12 cellular contexts compared by ENCODE assay signal in the genomic region with DNA sequence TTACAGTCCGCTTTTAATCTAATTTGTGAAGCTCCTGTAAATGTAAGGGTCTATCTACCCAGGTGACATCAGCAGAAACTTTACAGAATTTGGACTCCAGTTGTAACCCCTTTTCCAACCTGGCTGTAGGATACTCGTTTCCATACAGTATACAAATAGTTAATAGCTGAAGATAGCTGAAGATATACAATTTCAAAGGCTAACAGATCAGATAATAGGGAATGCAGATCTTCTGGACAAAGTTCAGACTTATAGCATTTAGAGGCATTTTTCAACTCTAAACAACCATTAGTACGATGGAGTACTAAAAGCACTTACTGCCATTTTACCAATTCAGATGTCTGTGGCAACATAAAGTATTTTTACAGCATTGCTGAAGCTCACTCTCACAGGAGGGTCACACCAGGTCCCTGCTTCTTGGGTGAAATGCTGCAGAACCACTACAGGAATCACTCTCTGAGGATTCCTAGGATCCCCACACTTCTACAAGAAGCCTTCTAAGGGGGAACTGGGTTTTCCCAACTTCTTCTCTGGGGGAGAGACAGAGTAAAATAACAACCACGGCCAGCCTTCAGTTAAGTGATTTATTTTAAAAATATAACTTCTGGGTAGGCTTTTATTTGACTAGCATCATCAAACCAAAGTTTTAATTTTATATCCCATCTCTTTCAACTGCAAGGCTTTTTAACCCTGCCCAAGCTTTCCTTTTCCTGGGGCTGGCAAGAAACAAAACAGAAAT. TPM values are rescaled to one million over a fixed set of nuclear protein-coding genes. Genes with fewer than 3 reads are reported as not detected.
A peak's percentile ranks its signal among the peaks of the same experiment; 100 is the strongest.
DNase-seq lines count a peak whose midpoint lies in the region; ATAC-seq, FAIRE-seq and TF ChIP-seq lines count a peak whose summit lies in the region.
"Had no signal": no experiment of that assay in that cellular context is flagged by ENCODE, and none has a peak within 500 bp of the region (broad histone marks: within the 10 kb centered on the region; RNA-seq: fewer than 3 reads in every experiment).

No MANE protein-coding gene starts in this region.

- peaks cover 12 to 26% of the 10 kb centered on the region in 2 experiments; a peak in 3 of 5 replicates for H3K4me1 ChIP-seq in K562 (replicated peaks in 1 of 2; ENCODE audit: control insufficient read depth in 2 of 2, insufficient read depth in 2 of 2, low read length in 2 of 2)
- H3K4me1 ChIP-seq in naive thymus-derived CD4-positive, alpha-beta T cell (ENCODE audit: control insufficient read depth in 2 of 2, insufficient read depth in 2 of 2, low read length in 2 of 2): peaks cover 40 to 59% of the 10 kb centered on the region in 2 donors

- H3K4me2 ChIP-seq in K562 (ENCODE audit: insufficient read depth, low read length): no peak overlapping the region; the same call in 1 of the 2 replicates

- no TSS peak for BruUV-seq in K562 (replicated peaks; lab: Mats Ljungman, UMichigan)

- in situ Hi-C loops in K562 (cut with MboI): no loop called here

- no peaks in the 10 kb centered on the region for H3K9me1 ChIP-seq in K562 (ENCODE audit: control insufficient read depth, insufficient read depth, low read length)

- no peak for TF ChIP-seq CTCF in K562 (IDR thresholded peaks at IDR 0.05 in 2 of 3, conservative IDR thresholded peaks at IDR 0.05 in 1 of 3; ENCODE audit: insufficient read depth in 2 of 3, low read depth in 1 of 3, low read length in 3 of 3)

- no peaks in the 10 kb centered on the region for H3K9me3 Mint-ChIP-seq in stimulated activated naive CD8-positive, alpha-beta T cell treated with anti-CD3 and anti-CD28 coated beads, Interleukin-15, amount 100 ng/mL, for 72 hours
- peaks cover 0 to 3% (median 0%) of the 10 kb centered on the region in 11 donors for H3K9me3 Mint-ChIP-seq in naive thymus-derived CD4-positive, alpha-beta T cell

- FAIRE-seq in K562 (lab: Jason Lieb, UNC): no peak

- H3K36me3 ChIP-seq in K562 (ENCODE audit: control insufficient read depth, insufficient read depth, low read length): peaks cover 50% of the 10 kb centered on the region
- peaks cover under 1 to 37% (median 5%) of the 10 kb centered on the region in 3 experiments for H3K36me3 ChIP-seq in naive thymus-derived CD4-positive, alpha-beta T cell (ENCODE audit: control insufficient read depth in 2 of 3, insufficient read depth in 3 of 3, low read length in 3 of 3)

- no peak for TF ChIP-seq POLR2A in K562 (conservative IDR thresholded peaks at IDR 0.05)

- H3K27ac Mint-ChIP-seq in stimulated activated naive CD8-positive, alpha-beta T cell treated with anti-CD3 and anti-CD28 coated beads, Interleukin-15, amount 100 ng/mL, for 72 hours: peak overlapping the region in 1 of 2 donors; percentile 29
- peak overlapping the region in 8 of 9 donors; percentile 53 to 87 (median 72) for H3K27ac Mint-ChIP-seq in naive thymus-derived CD4-positive, alpha-beta T cell

- no peak overlapping the region for H3K4me3 ChIP-seq in K562
- peak overlapping the region; percentile 27 for H3K4me3 ChIP-seq in naive thymus-derived CD4-positive, alpha-beta T cell (ENCODE audit: low read length)
- H3K4me3 ChIP-seq: thyroid gland had no signal

- no peaks in the 10 kb centered on the region for H3K27me3 Mint-ChIP-seq in stimulated activated naive CD8-positive, alpha-beta T cell treated with anti-CD3 and anti-CD28 coated beads, Interleukin-15, amount 100 ng/mL, for 72 hours
- H3K27me3 Mint-ChIP-seq in naive thymus-derived CD4-positive, alpha-beta T cell: no peaks in the 10 kb centered on the region

- no peak for DNase-seq in stimulated activated naive CD8-positive, alpha-beta T cell treated with anti-CD3 and anti-CD28 coated beads, Interleukin-15, amount 100 ng/mL, for 72 hours
- DNase-seq in stimulated activated naive CD8-positive, alpha-beta T cell treated with anti-CD3 and anti-CD28 coated beads, Interleukin-15, Interleukin-2, amounts not matched to agents 100 U/mL and 50 U/mL, for 24 hours: no peak
- DNase-seq in K562 (ENCODE audit: extremely low read depth in 1 of 4, low spot score in 3 of 4) (no peak), Kasumi-1 (lab: John Stamatoyannopoulos, UW) (no peak)
- no peak for DNase-seq in naive thymus-derived CD4-positive, alpha-beta T cell
- DNase-seq in stimulated activated CD4-positive, alpha-beta T cell treated with anti-CD3 and anti-CD28 coated beads, Interleukin-1b, Interleukin-23, amount 100 ng/mL, for 48 hours: no peak
- no peak for DNase-seq in activated CD4-positive, alpha-beta T cell treated with anti-CD3 and anti-CD28 coated beads for 4 hours
- DNase-seq: activated effector memory CD4-positive, alpha-beta T cell treated with Interleukin-2 at 50 U/mL for 16 hours; DMS79; SHP77 treated with DMSO at 0.1 percent for 48 hours had no signal

- H4K20me1 ChIP-seq in K562 (replicated peaks; ENCODE audit: control insufficient read depth, insufficient read depth, low read length): peaks cover 5% of the 10 kb centered on the region; the same call in 1 of the 2 replicates

- no peak overlapping the region for H3K9ac ChIP-seq in K562 (ENCODE audit: insufficient read depth in 1 of 2, low read depth in 2 of 2, low read length in 2 of 2)

- intact Hi-C loops in K562 (cut with micrococcal nuclease): no loop called here
- intact Hi-C loops in naive thymus-derived CD4-positive, alpha-beta T cell (cut with micrococcal nuclease): loop anchor here (1.0 to 5.0 kb wide), 3 partner anchors 9 to 1073 kb away; a partner anchor contains a TSS

- TF ChIP-seq RAD21 in K562 (CRISPR knock-in tag; conservative IDR thresholded peaks at IDR 0.05 in 1 of 2, IDR thresholded peaks at IDR 0.05 in 1 of 2): no peak

- POLR2A ChIA-PET in K562 (lab: Yijun Ruan, JAX): interaction anchor here (0.9 to 3.0 kb wide), 4 partner anchors 8 to 22 kb away, joined by 4 to 24 read pairs (median 8); a partner anchor contains a TSS
- POLR2A ChIA-PET in naive thymus-derived CD4-positive, alpha-beta T cell (lab: Charles Lee): interaction anchor here (0.8 to 3.7 kb wide), 6 partner anchors 8 to 136 kb away, joined by 3 to 26 read pairs (median 8); a partner anchor contains a TSS

- no peak overlapping the region for H2AFZ ChIP-seq in K562 (ENCODE audit: low read depth, low read length)

- no peaks in the 10 kb centered on the region for H3K27me3 ChIP-seq in K562 (ENCODE audit: control insufficient read depth in 2 of 2, insufficient read depth in 2 of 2, low read length in 2 of 2)
- no peaks in the 10 kb centered on the region for H3K27me3 ChIP-seq in naive thymus-derived CD4-positive, alpha-beta T cell (ENCODE audit: control insufficient read depth in 2 of 2, insufficient read depth in 2 of 2, low read length in 2 of 2)
- H3K27me3 ChIP-seq: thyroid gland had no signal

- CTCF ChIA-PET in K562 (lab: Yijun Ruan, JAX; ENCODE audit: low intra/inter-chr PET ratio): no interaction called here
- CTCF ChIA-PET in naive thymus-derived CD4-positive, alpha-beta T cell (lab: Charles Lee): interaction anchor here (0.6 to 2.3 kb wide), 4 partner anchors 9 to 127 kb away, joined by 3 to 17 read pairs (median 5); no protein-coding TSS in a partner anchor

- no peak for TF ChIP-seq EP300 in K562 (IDR thresholded peaks at IDR 0.05; ENCODE audit: low read length)

- no peak overlapping the region for H3K27ac ChIP-seq in K562 (ENCODE audit: extremely low read depth, low read depth, low read length)
- H3K27ac ChIP-seq in naive thymus-derived CD4-positive, alpha-beta T cell (ENCODE audit: low read depth, low read length): no peak overlapping the region

- no peaks in the 10 kb centered on the region for H3K9me3 ChIP-seq in K562 (replicated peaks; ENCODE audit: control insufficient read depth, insufficient read depth, low read depth, low read length)
- no peaks in the 10 kb centered on the region for H3K9me3 ChIP-seq in naive thymus-derived CD4-positive, alpha-beta T cell (ENCODE audit: control insufficient read depth in 2 of 3, low read length in 3 of 3)
- H3K9me3 ChIP-seq: thyroid gland had no signal

- H3K79me2 ChIP-seq in K562 (ENCODE audit: control insufficient read depth, insufficient read depth, low read length): peaks cover 59% of the 10 kb centered on the region

- peaks cover 79% of the 10 kb centered on the region for H3K4me1 Mint-ChIP-seq in stimulated activated naive CD8-positive, alpha-beta T cell treated with anti-CD3 and anti-CD28 coated beads, Interleukin-15, amount 100 ng/mL, for 72 hours
- H3K4me1 Mint-ChIP-seq in naive thymus-derived CD4-positive, alpha-beta T cell: peaks cover 57 to 85% (median 83%) of the 10 kb centered on the region in 7 donors

- H3K36me3 Mint-ChIP-seq in naive thymus-derived CD4-positive, alpha-beta T cell: peaks cover 3 to 25% (median 13%) of the 10 kb centered on the region in 5 donors

- H3K4me3 Mint-ChIP-seq in stimulated activated naive CD8-positive, alpha-beta T cell treated with anti-CD3 and anti-CD28 coated beads, Interleukin-15, amount 100 ng/mL, for 72 hours: peak overlapping the region; percentile 42 to 59
- H3K4me3 Mint-ChIP-seq in naive thymus-derived CD4-positive, alpha-beta T cell: peak overlapping the region; percentile 35 to 95 (median 64)

- WGBS in K562 (ENCODE audit: insufficient coverage, low coverage, missing lambda C conversion rate): 49% methylated on average over 4 of the region's 4 CpGs

- no peak for ATAC-seq in stimulated activated naive CD8-positive, alpha-beta T cell treated with anti-CD3 and anti-CD28 coated beads, Interleukin-15, amount 100 ng/mL, for 72 hours
- no peak for ATAC-seq in stimulated activated naive CD8-positive, alpha-beta T cell treated with anti-CD3 and anti-CD28 coated beads, Interleukin-15, Interleukin-2, amounts not matched to agents 100 U/mL and 50 U/mL, for 24 hours
- ATAC-seq in K562 (no peak), HG02870 (IDR thresholded peaks at IDR 0.05; ENCODE audit: unreplicated experiment) (no peak)
- ATAC-seq in naive thymus-derived CD4-positive, alpha-beta T cell: no peak

RNA-seq across cellular contexts. Expression of a gene that starts 2.9 kb away (rescaled TPM):
- 10.2 and 22.1 TPM in 2 replicates for total RNA-seq in K562 (2011; cell fraction: chromatin; rRNA removed; ENCODE audit: low replicate concordance)
- total RNA-seq in K562 (2011; cell fraction: nucleolus; rRNA removed): 8.3 and 9.2 TPM in 2 replicates
- 13.8 and 21.1 TPM in 2 replicates for total RNA-seq in K562 (2011; cell fraction: nucleoplasm; rRNA removed)
- total RNA-seq in K562 (2014; rRNA removed): 17.8 and 19.3 TPM in 2 replicates
- 25.9 and 26.2 TPM in 2 replicates for total RNA-seq in K562 (2014; rRNA removed; fragmentation: Illumina TruSeq; extraction: Trizol)
- total RNA-seq in K562 (2015; rRNA removed; fragmentation: Illumina TruSeq; extraction: Trizol): 26.2 and 26.8 TPM in 2 replicates
- 24.6 and 25.7 TPM in 2 replicates for total RNA-seq in K562 (2021)
- polyA plus RNA-seq in K562 (2011; rRNA removed): 18.2 and 22.1 TPM in 2 replicates
- polyA plus RNA-seq in K562 (2011; cell fraction: cytosol; rRNA removed): 14.7 and 15.8 TPM in 2 replicates
- 25.7 and 26.0 TPM in 2 replicates for polyA plus RNA-seq in K562 (2011; cell fraction: nucleus; rRNA removed)
- 21.9 and 25.5 TPM in 2 replicates for polyA plus RNA-seq in K562 (2012)
- 28.3 and 33.4 TPM in 2 replicates for polyA plus RNA-seq in K562 (2014; fragmentation: Illumina TruSeq; extraction: Trizol)
- polyA plus RNA-seq in K562 (2014; fragmentation: Nextera tagmentation; extraction: Ambion mirVana): 1 to 10 TPM; 9.5 to 9.8 TPM
- polyA plus RNA-seq in K562 (2014; rRNA removed): 12.3 and 15.5 TPM in 2 replicates
- 31.2 and 40.2 TPM in 2 replicates for polyA minus RNA-seq in K562 (2011; rRNA and poly(A)+ RNA removed)
- 18.1 and 19.2 TPM in 2 replicates for polyA minus RNA-seq in K562 (2011; cell fraction: cytosol; rRNA and poly(A)+ RNA removed)
- 14.0 and 18.0 TPM in 2 replicates for polyA minus RNA-seq in K562 (2011; cell fraction: nucleus; rRNA and poly(A)+ RNA removed)
- total RNA-seq in naive thymus-derived CD4-positive, alpha-beta T cell: 10 to 100 TPM; 43.2 to 81.9 (median 46.3) TPM
- polyA plus RNA-seq in naive thymus-derived CD4-positive, alpha-beta T cell: 10 to 100 TPM; 47.6 to 51.2 TPM

RNA-seq across cellular contexts. Expression of a gene that starts 21.9 kb away (rescaled TPM):
- total RNA-seq in K562 (2011; cell fraction: chromatin; rRNA removed; ENCODE audit: low replicate concordance): 786 and 1,134 TPM in 2 replicates
- total RNA-seq in K562 (2011; cell fraction: nucleolus; rRNA removed): 478 and 544 TPM in 2 replicates
- total RNA-seq in K562 (2011; cell fraction: nucleoplasm; rRNA removed): 429 and 506 TPM in 2 replicates
- total RNA-seq in K562 (2014; rRNA removed) (434 and 460 TPM in 2 replicates), K562 (2014; rRNA removed; fragmentation: Illumina TruSeq; extraction: Trizol) (485 and 507 TPM in 2 replicates), K562 (2015; rRNA removed; fragmentation: Illumina TruSeq; extraction: Trizol) (538 and 559 TPM in 2 replicates), K562 (2021) (384 and 442 TPM in 2 replicates)
- polyA plus RNA-seq in K562 (2011; rRNA removed) (318 and 470 TPM in 2 replicates), K562 (2014; fragmentation: Illumina TruSeq; extraction: Trizol) (380 and 384 TPM in 2 replicates), K562 (2014; fragmentation: Nextera tagmentation; extraction: Ambion mirVana) (10 to 100 TPM; 77.8 to 98.4 TPM), K562 (2014; rRNA removed) (425 and 475 TPM in 2 replicates)
- 194 and 299 TPM in 2 replicates for polyA plus RNA-seq in K562 (2011; cell fraction: cytosol; rRNA removed)
- polyA plus RNA-seq in K562 (2011; cell fraction: nucleus; rRNA removed): 1,337 and 1,529 TPM in 2 replicates
- polyA plus RNA-seq in K562 (2012): 195 and 557 TPM in 2 replicates
- 523 and 643 TPM in 2 replicates for polyA minus RNA-seq in K562 (2011; rRNA and poly(A)+ RNA removed)
- 235 and 297 TPM in 2 replicates for polyA minus RNA-seq in K562 (2011; cell fraction: cytosol; rRNA and poly(A)+ RNA removed)
- 514 and 680 TPM in 2 replicates for polyA minus RNA-seq in K562 (2011; cell fraction: nucleus; rRNA and poly(A)+ RNA removed)
- 100 to 1,000 TPM; 115 to 362 (median 249) TPM for total RNA-seq in naive thymus-derived CD4-positive, alpha-beta T cell
- polyA plus RNA-seq in naive thymus-derived CD4-positive, alpha-beta T cell: 10 to 100 TPM; 48.7 to 49.3 TPM

RNA-seq across cellular contexts. Expression of a gene that starts 29.9 kb away (rescaled TPM):
- 3.9 and 5.6 TPM in 2 replicates for total RNA-seq in K562 (2011; cell fraction: chromatin; rRNA removed; ENCODE audit: low replicate concordance)
- total RNA-seq in K562 (2011; cell fraction: nucleolus; rRNA removed): 3.2 and 5.3 TPM in 2 replicates
- 2.2 and 2.3 TPM in 2 replicates for total RNA-seq in K562 (2011; cell fraction: nucleoplasm; rRNA removed)
- 0.33 and 1.5 TPM in 2 replicates for total RNA-seq in K562 (2014; rRNA removed)
- total RNA-seq in K562 (2014; rRNA removed; fragmentation: Illumina TruSeq; extraction: Trizol): 0.64 and 0.65 TPM in 2 replicates
- 0.62 and 0.94 TPM in 2 replicates for total RNA-seq in K562 (2015; rRNA removed; fragmentation: Illumina TruSeq; extraction: Trizol)
- 1.0 and 2.5 TPM in 2 replicates for total RNA-seq in K562 (2021)
- polyA plus RNA-seq in K562 (2011; rRNA removed): 1.7 and 2.0 TPM in 2 replicates
- polyA plus RNA-seq in K562 (2011; cell fraction: cytosol; rRNA removed): 1.6 and 1.8 TPM in 2 replicates
- polyA plus RNA-seq in K562 (2011; cell fraction: nucleus; rRNA removed): 4.7 and 9.4 TPM in 2 replicates
- polyA plus RNA-seq in K562 (2012): 0.42 and 2.3 TPM in 2 replicates
- 1.5 and 1.7 TPM in 2 replicates for polyA plus RNA-seq in K562 (2014; fragmentation: Illumina TruSeq; extraction: Trizol)
- polyA plus RNA-seq in K562 (2014; fragmentation: Nextera tagmentation; extraction: Ambion mirVana): under 1 TPM in 1 of 2 experiments, not detected in 1; 0.20 TPM
- polyA plus RNA-seq in K562 (2014; rRNA removed): 2.5 and 4.1 TPM in 2 replicates
- polyA minus RNA-seq in K562 (2011; rRNA and poly(A)+ RNA removed): 0.75 and 1.4 TPM in 2 replicates
- 1.5 and 2.1 TPM in 2 replicates for polyA minus RNA-seq in K562 (2011; cell fraction: cytosol; rRNA and poly(A)+ RNA removed)
- 1.6 and 1.7 TPM in 2 replicates for polyA minus RNA-seq in K562 (2011; cell fraction: nucleus; rRNA and poly(A)+ RNA removed)
- 1 to 10 TPM in 3 of 5 experiments, under 1 TPM in 2; 0.10 to 7.7 (median 1.0) TPM for total RNA-seq in naive thymus-derived CD4-positive, alpha-beta T cell
- polyA plus RNA-seq in naive thymus-derived CD4-positive, alpha-beta T cell: not detected
